Comparison of ENCODE assay signal across 27 cellular contexts in genomic region chr18:29157905-29158304, GRCh38.
"Had no signal": no experiment of that assay in that cellular context is flagged by ENCODE, and none has a peak within 500 bp of the region (broad histone marks: within the 10 kb centered on the region; RNA-seq: fewer than 3 reads in every experiment).

No MANE protein-coding gene starts in this region.

- H3K27me3 Mint-ChIP-seq: activated naive CD8-positive, alpha-beta T cell; activated T-cell treated with anti-CD3 and anti-CD28 coated beads, Interleukin-2, amount 50 U/mL, for 24 hours; type B pancreatic cell had no signal

- H3K9me3 ChIP-seq: adrenal gland, ascending aorta, pancreas, psoas muscle, right atrium auricular region, thoracic aorta, vagina had no signal

- H3K4me1 Mint-ChIP-seq: immature natural killer cell had no signal

- H3K27me3 ChIP-seq: adrenal gland, ascending aorta, pancreas, right atrium auricular region, vagina had no signal

- H3K27ac ChIP-seq: adrenal gland, ascending aorta, coronary artery, pancreas, psoas muscle, right atrium auricular region, thoracic aorta, vagina had no signal

- H3K27ac Mint-ChIP-seq: activated naive CD8-positive, alpha-beta T cell; activated T-cell treated with anti-CD3 and anti-CD28 coated beads, Interleukin-2, amount 50 U/mL, for 24 hours; activated T-helper 2 cell treated with anti-CD3 and anti-CD28 coated beads, Interferon-gamma antibody, Interleukin-2, Interleukin-4, amounts not matched to agents 10 μg/mL and 5 μg/mL and 100 μg/mL, durations not matched to agents 14 hours and 24 hours and 36 hours; endodermal cell; immature natural killer cell; natural killer cell treated with Interleukin-12 subunit alpha and Interleukin-12 subunit beta and Interleukin-15 and Interleukin-18, amount 100 ng/mL, for 72 hours; type B pancreatic cell had no signal

- H3K4me3 ChIP-seq: adrenal gland, ascending aorta, coronary artery, pancreas, psoas muscle, right atrium auricular region, thoracic aorta, vagina had no signal

- H3K36me3 ChIP-seq: adrenal gland, ascending aorta, pancreas, right atrium auricular region, thoracic aorta, vagina had no signal

- H3K9me3 Mint-ChIP-seq: endodermal cell, type B pancreatic cell had no signal

- H3K36me3 Mint-ChIP-seq: activated naive CD8-positive, alpha-beta T cell; type B pancreatic cell had no signal

- DNase-seq: activated CD4-positive, alpha-beta T cell treated with anti-CD3 and anti-CD28 coated beads for 1 hour; activated CD8-positive, alpha-beta memory T cell treated with anti-CD3 and anti-CD28 coated beads for 24 hours; activated CD8-positive, alpha-beta memory T cell treated with anti-CD3 and anti-CD28 coated beads, Interleukin-2, amount 50 U/mL, for 4 hours; activated naive CD4-positive, alpha-beta T cell; activated T-cell treated with anti-CD3 and anti-CD28 coated beads, Interleukin-2, amount 50 U/mL, for 24 hours; adrenal gland; endodermal cell; erythroblast; foreskin fibroblast; immature natural killer cell; left ventricle myocardium superior; midbrain; pancreas; psoas muscle; stimulated activated CD4-positive, alpha-beta T cell treated with anti-CD3 and anti-CD28 coated beads, Interleukin-4, amount 100 ng/mL, for 24 hours; stimulated activated naive CD4-positive, alpha-beta T cell treated with Interleukin-2 at 50 U/mL for 16 hours had no signal

- FAIRE-seq: bronchial epithelial cell, pancreas, TTC549 had no signal

- H3K4me1 ChIP-seq: adrenal gland, ascending aorta, pancreas, psoas muscle, vagina had no signal

- H3K4me3 Mint-ChIP-seq: activated naive CD8-positive, alpha-beta T cell; activated T-cell treated with anti-CD3 and anti-CD28 coated beads, Interleukin-2, amount 50 U/mL, for 24 hours; endodermal cell; immature natural killer cell; natural killer cell treated with Interleukin-12 subunit alpha and Interleukin-12 subunit beta and Interleukin-15 and Interleukin-18, amount 100 ng/mL, for 72 hours; type B pancreatic cell had no signal

- ATAC-seq: left ventricle myocardium superior; natural killer cell treated with Interleukin-12 subunit alpha and Interleukin-12 subunit beta and Interleukin-15 and Interleukin-18, amount 100 ng/mL, for 72 hours; pancreas; psoas muscle had no signal
